Comparison of ENCODE assay signal across 1 cellular context in the genomic region with DNA sequence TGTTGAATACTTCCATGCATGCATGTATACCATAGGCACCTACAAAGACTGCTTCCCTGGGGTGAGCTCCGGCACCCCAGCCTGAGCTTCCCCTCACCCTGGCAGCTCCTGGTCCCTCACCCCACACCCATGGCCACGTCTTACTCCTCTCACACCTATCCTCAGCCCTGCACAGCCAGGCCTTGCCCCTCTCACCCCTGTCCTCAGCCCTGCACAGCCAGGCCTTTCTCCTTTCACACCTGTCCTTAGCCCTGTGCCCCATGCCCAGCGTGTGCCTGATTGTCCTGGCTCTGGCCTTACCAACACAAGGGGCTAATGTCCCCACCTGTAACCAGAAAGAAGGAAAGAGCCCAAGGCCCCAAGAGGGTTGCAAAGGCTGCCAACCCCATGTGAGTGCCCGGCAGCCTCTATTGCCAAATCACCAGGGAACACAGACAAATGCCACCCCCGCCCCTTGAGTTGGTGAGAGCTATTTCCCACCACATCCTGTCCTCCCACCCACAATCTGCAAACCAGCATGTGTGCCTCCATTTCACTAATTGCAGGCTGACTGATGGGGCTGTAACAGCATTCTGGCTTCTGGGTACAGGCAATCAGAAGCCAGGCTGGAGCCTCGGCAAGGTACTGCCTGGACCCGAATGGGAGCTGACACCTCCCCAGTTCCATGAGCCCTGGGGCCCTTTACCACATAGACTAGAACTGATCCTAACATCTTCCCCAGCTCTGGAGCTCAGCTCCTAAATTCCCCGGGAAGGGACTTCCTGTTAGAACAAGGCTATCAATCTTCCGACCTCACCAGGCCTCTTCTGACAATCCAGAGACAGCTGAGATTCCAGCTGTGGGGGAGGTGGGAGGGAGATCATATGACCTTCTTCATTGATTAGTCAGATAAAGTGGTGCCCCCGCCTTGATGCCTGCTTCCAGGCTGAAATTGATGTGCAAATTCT.
TF ChIP-seq lines count a peak whose summit lies in the region.

No MANE protein-coding gene starts in this region.

TF ChIP-seq in IMR-90, 13 proteins besides CTCF, POLR2A, EP300 and RAD21 (continued from another document):
- TF ChIP-seq, protein P1, sequence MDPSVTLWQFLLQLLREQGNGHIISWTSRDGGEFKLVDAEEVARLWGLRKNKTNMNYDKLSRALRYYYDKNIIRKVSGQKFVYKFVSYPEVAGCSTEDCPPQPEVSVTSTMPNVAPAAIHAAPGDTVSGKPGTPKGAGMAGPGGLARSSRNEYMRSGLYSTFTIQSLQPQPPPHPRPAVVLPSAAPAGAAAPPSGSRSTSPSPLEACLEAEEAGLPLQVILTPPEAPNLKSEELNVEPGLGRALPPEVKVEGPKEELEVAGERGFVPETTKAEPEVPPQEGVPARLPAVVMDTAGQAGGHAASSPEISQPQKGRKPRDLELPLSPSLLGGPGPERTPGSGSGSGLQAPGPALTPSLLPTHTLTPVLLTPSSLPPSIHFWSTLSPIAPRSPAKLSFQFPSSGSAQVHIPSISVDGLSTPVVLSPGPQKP (IDR thresholded peaks at IDR 0.05; ENCODE audit: borderline replicate concordance, low read depth, low read length), result no peak
- no peak for TF ChIP-seq MAZ (IDR thresholded peaks at IDR 0.05; ENCODE audit: borderline replicate concordance, low read depth, low read length)
- TF ChIP-seq MAFK (IDR thresholded peaks at IDR 0.05; ENCODE audit: low read depth, low read length), result no peak
- no peak for TF ChIP-seq SMC3 (IDR thresholded peaks at IDR 0.05; ENCODE audit: low read depth, low read length)
- no peak for TF ChIP-seq CHD1 (IDR thresholded peaks at IDR 0.05; ENCODE audit: low read depth, low read length)
- TF ChIP-seq NFE2L2 (IDR thresholded peaks at IDR 0.05; ENCODE audit: low read depth, low read length), result no peak
- TF ChIP-seq, protein P2, sequence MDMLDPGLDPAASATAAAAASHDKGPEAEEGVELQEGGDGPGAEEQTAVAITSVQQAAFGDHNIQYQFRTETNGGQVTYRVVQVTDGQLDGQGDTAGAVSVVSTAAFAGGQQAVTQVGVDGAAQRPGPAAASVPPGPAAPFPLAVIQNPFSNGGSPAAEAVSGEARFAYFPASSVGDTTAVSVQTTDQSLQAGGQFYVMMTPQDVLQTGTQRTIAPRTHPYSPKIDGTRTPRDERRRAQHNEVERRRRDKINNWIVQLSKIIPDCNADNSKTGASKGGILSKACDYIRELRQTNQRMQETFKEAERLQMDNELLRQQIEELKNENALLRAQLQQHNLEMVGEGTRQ (IDR thresholded peaks at IDR 0.05; ENCODE audit: low read depth, low read length), result no peak
